In genomic region chr12:92288533-92288932, GRCh38 we compare ENCODE assay signal across 21 cellular contexts.
DNase-seq lines count a peak whose midpoint lies in the region; ATAC-seq and TF ChIP-seq lines count a peak whose summit lies in the region.
"Had no signal": no experiment of that assay in that cellular context is flagged by ENCODE, and none has a peak within 500 bp of the region (broad histone marks: within the 10 kb centered on the region; RNA-seq: fewer than 3 reads in every experiment).

No MANE protein-coding gene starts in this region.

- peaks cover 6 to 15% of the 10 kb centered on the region in 2 donors for H3K4me1 Mint-ChIP-seq in stimulated activated naive B cell treated with anti-CD40 and anti-IgM and Interleukin-4, amounts not matched to agents 10 μg/mL and 1 μg/mL and 100 μg/mL, for 72 hours
- H3K4me1 Mint-ChIP-seq in activated CD8-positive, alpha-beta T cell treated with anti-CD3 and anti-CD28 coated beads for 36 hours (ENCODE audit: low read depth): peaks cover 3% of the 10 kb centered on the region
- H3K4me1 Mint-ChIP-seq in CD4-positive, alpha-beta T cell (ENCODE audit: low read depth): peaks cover 25% of the 10 kb centered on the region

- no peaks in the 10 kb centered on the region for H4K20me1 ChIP-seq in mammary epithelial cell (ENCODE audit: insufficient read depth, low read length)
- H4K20me1 ChIP-seq: BLaER1 had no signal

- H3K27me3 Mint-ChIP-seq in stimulated activated naive B cell treated with anti-CD40 and anti-IgM and Interleukin-4, amounts not matched to agents 10 μg/mL and 1 μg/mL and 100 μg/mL, for 72 hours: no peaks in the 10 kb centered on the region
- no peaks in the 10 kb centered on the region for H3K27me3 Mint-ChIP-seq in activated CD8-positive, alpha-beta T cell treated with anti-CD3 and anti-CD28 coated beads for 36 hours
- H3K27me3 Mint-ChIP-seq in CD4-positive, alpha-beta T cell: no peaks in the 10 kb centered on the region
- H3K27me3 Mint-ChIP-seq: stimulated activated naive CD8-positive, alpha-beta T cell treated with anti-CD3 and anti-CD28 coated beads, Interleukin-15, Interleukin-2, amounts not matched to agents 100 ng/mL and 50 ng/mL, for 24 hours had no signal

- no peaks in the 10 kb centered on the region for H3K9me3 Mint-ChIP-seq in stimulated activated naive B cell treated with anti-CD40 and anti-IgM and Interleukin-4, amounts not matched to agents 10 μg/mL and 1 μg/mL and 100 μg/mL, for 72 hours
- peaks cover 4% of the 10 kb centered on the region for H3K9me3 Mint-ChIP-seq in activated CD8-positive, alpha-beta T cell treated with anti-CD3 and anti-CD28 coated beads for 36 hours
- peaks cover 2% of the 10 kb centered on the region for H3K9me3 Mint-ChIP-seq in CD4-positive, alpha-beta T cell
- H3K9me3 Mint-ChIP-seq: stimulated activated naive CD8-positive, alpha-beta T cell treated with anti-CD3 and anti-CD28 coated beads, Interleukin-15, Interleukin-2, amounts not matched to agents 100 ng/mL and 50 ng/mL, for 24 hours had no signal

- H3K27ac Mint-ChIP-seq in stimulated activated naive B cell treated with anti-CD40 and anti-IgM and Interleukin-4, amounts not matched to agents 10 μg/mL and 1 μg/mL and 100 μg/mL, for 72 hours: peak overlapping the region; percentile 56
- no peak overlapping the region for H3K27ac Mint-ChIP-seq in activated CD8-positive, alpha-beta T cell treated with anti-CD3 and anti-CD28 coated beads for 36 hours
- no peak overlapping the region for H3K27ac Mint-ChIP-seq in CD4-positive, alpha-beta T cell
- H3K27ac Mint-ChIP-seq: stimulated activated naive CD8-positive, alpha-beta T cell treated with anti-CD3 and anti-CD28 coated beads, Interleukin-15, Interleukin-2, amounts not matched to agents 100 ng/mL and 50 ng/mL, for 24 hours had no signal

- CTCF ChIA-PET in mammary epithelial cell (lab: Charles Lee; ENCODE audit: low non-redundant PET): no interaction called here
- CTCF ChIA-PET in activated CD8-positive, alpha-beta T cell treated with anti-CD3 and anti-CD28 coated beads for 36 hours (lab: Charles Lee): no interaction called here
- CTCF ChIA-PET in CD4-positive, alpha-beta T cell (lab: Charles Lee): no interaction called here

- POLR2A ChIA-PET in activated CD8-positive, alpha-beta T cell treated with anti-CD3 and anti-CD28 coated beads for 36 hours (lab: Charles Lee): interaction anchor here (0.6 kb wide), 1 partner anchor 121 kb away, joined by 3 read pairs; no protein-coding TSS in a partner anchor
- POLR2A ChIA-PET in CD4-positive, alpha-beta T cell (lab: Charles Lee): interaction anchor here (0.7 to 3.4 kb wide), 2 partner anchors 10 to 142 kb away, joined by 4 to 13 read pairs; partner anchors contain the start of gene BTG1

- no peak overlapping the region for H3K9ac ChIP-seq in mammary epithelial cell (ENCODE audit: insufficient read depth, low read length)
- H3K9ac ChIP-seq: BLaER1 had no signal

- in situ Hi-C loops in mammary epithelial cell (cut with MboI; ENCODE audit: low sequenced_read_pairs in 2 of 2): no loop called here

- H3K4me3 ChIP-seq in mammary epithelial cell (replicated peaks in 1 of 3; ENCODE audit: insufficient read depth in 1 of 3, low read depth in 2 of 3, low read length in 3 of 3) (no peak overlapping the region), right atrium auricular region (no peak overlapping the region)
- H3K4me3 ChIP-seq: adrenal gland, BLaER1, cardiac muscle cell, GM12878, upper lobe of right lung had no signal

- dilution Hi-C loops in mammary epithelial cell (cut with HindIII; ENCODE audit: low sequenced_read_pairs): no loop called here

- WGBS in mammary epithelial cell (ENCODE audit: low coverage, missing lambda C conversion rate): 50% methylated on average over 7 of the region's 8 CpGs

- H3K79me2 ChIP-seq in mammary epithelial cell (ENCODE audit: insufficient read depth, low read length): no peaks in the 10 kb centered on the region

- H2AFZ ChIP-seq in mammary epithelial cell (ENCODE audit: low read depth, low read length): peak overlapping the region; percentile 78

- H3K4me2 ChIP-seq in mammary epithelial cell (ENCODE audit: insufficient read depth, low read depth, low read length): no peak overlapping the region
- H3K4me2 ChIP-seq: BLaER1 had no signal

- no peak overlapping the region for H3K4me3 Mint-ChIP-seq in stimulated activated naive B cell treated with anti-CD40 and anti-IgM and Interleukin-4, amounts not matched to agents 10 μg/mL and 1 μg/mL and 100 μg/mL, for 72 hours
- no peak overlapping the region for H3K4me3 Mint-ChIP-seq in activated CD8-positive, alpha-beta T cell treated with anti-CD3 and anti-CD28 coated beads for 36 hours
- no peak overlapping the region for H3K4me3 Mint-ChIP-seq in CD4-positive, alpha-beta T cell
- H3K4me3 Mint-ChIP-seq: stimulated activated naive CD8-positive, alpha-beta T cell treated with anti-CD3 and anti-CD28 coated beads, Interleukin-15, Interleukin-2, amounts not matched to agents 100 ng/mL and 50 ng/mL, for 24 hours had no signal

- no TSS peak for BruUV-seq in mammary epithelial cell (replicated peaks; lab: Mats Ljungman, UMichigan)

- H3K4me1 ChIP-seq in mammary epithelial cell (ENCODE audit: insufficient read depth, low read length) (peaks cover 19% of the 10 kb centered on the region), right atrium auricular region (no peaks in the 10 kb centered on the region)
- H3K4me1 ChIP-seq: adrenal gland, BLaER1 had no signal

- H3K9me3 ChIP-seq in mammary epithelial cell (replicated peaks; ENCODE audit: insufficient read depth, low read length) (no peaks in the 10 kb centered on the region), right atrium auricular region (no peaks in the 10 kb centered on the region)
- H3K9me3 ChIP-seq in CD4-positive, alpha-beta T cell (ENCODE audit: control insufficient read depth, low read length): no peaks in the 10 kb centered on the region
- H3K9me3 ChIP-seq: adrenal gland, BLaER1, upper lobe of right lung had no signal

- H3K36me3 ChIP-seq in mammary epithelial cell (ENCODE audit: insufficient read depth, low read length) (no peaks in the 10 kb centered on the region), right atrium auricular region (no peaks in the 10 kb centered on the region)
- H3K36me3 ChIP-seq: adrenal gland, BLaER1, cardiac muscle cell, upper lobe of right lung had no signal

- ATAC-seq in stimulated activated naive B cell treated with anti-CD40 and anti-IgM and Interleukin-4, amounts not matched to agents 10 μg/mL and 1 μg/mL and 100 μg/mL, for 72 hours (replicated peaks): no peak
- ATAC-seq in activated CD8-positive, alpha-beta T cell treated with anti-CD3 and anti-CD28 coated beads for 36 hours: no peak
- ATAC-seq in CD4-positive, alpha-beta T cell (ENCODE audit: poor library complexity): no peak
- ATAC-seq: GM12878, upper lobe of right lung had no signal

- no peaks in the 10 kb centered on the region for H3K27me3 ChIP-seq in mammary epithelial cell (ENCODE audit: insufficient read depth, low read length)
- no peaks in the 10 kb centered on the region for H3K27me3 ChIP-seq in right atrium auricular region
- no peaks in the 10 kb centered on the region for H3K27me3 ChIP-seq in CD4-positive, alpha-beta T cell (ENCODE audit: control insufficient read depth, insufficient read depth, low read length)
- H3K27me3 ChIP-seq: adrenal gland, BLaER1, cardiac muscle cell, upper lobe of right lung had no signal

- intact Hi-C loops in mammary epithelial cell (cut with micrococcal nuclease): no loop called here
- intact Hi-C loops in activated CD8-positive, alpha-beta T cell treated with anti-CD3 and anti-CD28 coated beads for 36 hours (cut with micrococcal nuclease): no loop called here
- intact Hi-C loops in CD4-positive, alpha-beta T cell (cut with DNase I, micrococcal nuclease): no loop called here

- peaks cover 0 to 4% of the 10 kb centered on the region in 2 donors for H3K36me3 Mint-ChIP-seq in stimulated activated naive B cell treated with anti-CD40 and anti-IgM and Interleukin-4, amounts not matched to agents 10 μg/mL and 1 μg/mL and 100 μg/mL, for 72 hours
- H3K36me3 Mint-ChIP-seq in activated CD8-positive, alpha-beta T cell treated with anti-CD3 and anti-CD28 coated beads for 36 hours (ENCODE audit: low read depth): no peaks in the 10 kb centered on the region
- no peaks in the 10 kb centered on the region for H3K36me3 Mint-ChIP-seq in CD4-positive, alpha-beta T cell (ENCODE audit: low read depth)

- H3K27ac ChIP-seq in mammary epithelial cell (ENCODE audit: insufficient read depth, low read depth, low read length): no peak overlapping the region
- H3K27ac ChIP-seq in right atrium auricular region: peak overlapping the region; percentile 25 to 35
- no peak overlapping the region for H3K27ac ChIP-seq in CD4-positive, alpha-beta T cell (ENCODE audit: low read depth, low read length)
- H3K27ac ChIP-seq: 22Rv1, adrenal gland, BLaER1, cardiac muscle cell, RWPE1, upper lobe of right lung had no signal

- TF ChIP-seq CTCF in mammary epithelial cell (conservative IDR thresholded peaks at IDR 0.05 in 1 of 2, IDR thresholded peaks at IDR 0.05 in 1 of 2; ENCODE audit: extremely low read depth in 1 of 2, insufficient read depth in 1 of 2, low read depth in 1 of 2, low read length in 2 of 2) (no peak), right atrium auricular region (IDR thresholded peaks at IDR 0.05) (no peak)
- no peak for TF ChIP-seq CTCF in activated CD8-positive, alpha-beta T cell treated with anti-CD3 and anti-CD28 coated beads for 36 hours (IDR thresholded peaks at IDR 0.05)
- TF ChIP-seq CTCF in CD4-positive, alpha-beta T cell (IDR thresholded peaks at IDR 0.05): no peak

- DNase-seq in DMS79 treated with DMSO at 0.1 percent for 48 hours (lab: John Stamatoyannopoulos, UW) (peak; percentile 10), DMS79 (lab: John Stamatoyannopoulos, UW) (no peak), mammary epithelial cell (no peak), right atrium auricular region (ENCODE audit: low spot score) (peak; percentile 60), NCI-H82 (lab: John Stamatoyannopoulos, UW) (no peak)
- DNase-seq in stimulated activated naive B cell treated with anti-CD40 and anti-IgM and Interleukin-4, amounts not matched to agents 10 μg/mL and 1 μg/mL and 100 μg/mL, for 72 hours: no peak
- DNase-seq in activated CD8-positive, alpha-beta T cell treated with anti-CD3 and anti-CD28 coated beads for 36 hours: no peak
- no peak for DNase-seq in CD4-positive, alpha-beta T cell
- DNase-seq: activated CD4-positive, alpha-beta T cell treated with anti-CD3 and anti-CD28 coated beads for 48 hours; activated gamma-delta T cell; adrenal gland; NCI-H1417; NK-92 treated with Interleukin-12 subunit alpha and Interleukin-12 subunit beta, amount 100 ng/mL, for 24 hours; stimulated activated CD4-positive, alpha-beta T cell treated with anti-CD3 and anti-CD28 coated beads, Interleukin-2, amount 100 ng/mL, for 24 hours; upper lobe of right lung had no signal

Comparison
In these comparisons a context has a peak if more than half of its experiments do, and no peak if none do; other contexts are left out.
1. DNase-seq: peak in DMS79 treated with DMSO at 0.1 percent for 48 hours (single experiment) and right atrium auricular region (single experiment); none in DMS79 (single experiment), mammary epithelial cell (single experiment), stimulated activated naive B cell treated with anti-CD40 and anti-IgM and Interleukin-4, amounts not matched to agents 10 μg/mL and 1 μg/mL and 100 μg/mL, for 72 hours (single experiment), activated CD8-positive, alpha-beta T cell treated with anti-CD3 and anti-CD28 coated beads for 36 hours (single experiment), NCI-H82 (single experiment) and CD4-positive, alpha-beta T cell (0 of 10).
2. H3K27ac ChIP-seq: peak in right atrium auricular region (2 of 2); none in mammary epithelial cell (single experiment) and CD4-positive, alpha-beta T cell (single experiment).